19 cellular contexts compared by ENCODE assay signal in the genomic region with DNA sequence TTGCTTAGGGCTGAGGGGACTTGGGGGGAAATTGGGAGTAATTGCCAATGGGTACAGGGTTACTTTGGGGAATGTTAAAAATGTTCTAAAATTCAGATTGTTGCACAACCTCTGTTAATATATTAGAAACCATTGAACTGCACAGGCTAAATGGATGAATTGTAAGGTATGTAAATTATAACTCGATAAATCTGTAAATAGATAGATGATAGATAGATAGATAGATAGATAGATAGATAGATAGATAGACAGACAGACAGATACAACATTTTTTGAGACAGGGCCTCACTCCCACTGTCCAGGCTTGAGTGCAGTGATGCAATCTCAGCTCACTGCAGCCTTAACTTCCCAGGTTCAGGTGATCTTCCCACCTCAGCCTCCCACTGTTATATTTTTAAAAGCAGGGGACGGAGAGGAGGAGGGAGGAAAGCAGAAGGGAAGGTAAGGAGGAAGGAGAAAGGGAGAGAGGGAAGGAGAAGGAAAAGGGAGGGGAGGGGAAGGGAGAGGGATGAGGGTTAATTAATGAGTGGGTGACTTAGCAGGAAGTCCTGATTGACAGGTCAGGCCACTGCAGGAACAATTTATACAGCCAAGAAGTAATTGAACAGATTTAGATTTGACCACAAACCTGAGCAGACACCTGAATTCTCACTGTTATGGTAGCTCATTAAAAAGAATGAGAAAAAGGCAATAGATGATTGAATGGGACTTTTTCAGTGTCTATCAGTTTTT. TPM values are rescaled to one million over a fixed set of nuclear protein-coding genes. Genes with fewer than 3 reads are reported as not detected.
DNase-seq lines count a peak whose midpoint lies in the region; ATAC-seq and TF ChIP-seq lines count a peak whose summit lies in the region.
"Had no signal": no experiment of that assay in that cellular context is flagged by ENCODE, and none has a peak within 500 bp of the region (broad histone marks: within the 10 kb centered on the region; RNA-seq: fewer than 3 reads in every experiment).

No MANE protein-coding gene starts in this region.

- CTCF ChIA-PET in HEK293T (lab: Yijun Ruan, JAX) (interaction anchor here (0.6 to 0.7 kb wide), 2 partner anchors 95 to 143 kb away, joined by 3 to 4 read pairs; no protein-coding TSS in a partner anchor), OCI-LY7 (lab: Charles Lee; ENCODE audit: unreplicated experiment) (interaction anchor here (0.8 kb wide), 1 partner anchor 117 kb away, joined by 3 read pairs; no protein-coding TSS in a partner anchor)

- peak; percentile 16 for ATAC-seq in stimulated activated memory B cell treated with anti-CD40 and anti-IgM and Interleukin-4, amounts not matched to agents 10 μg/mL and 1 μg/mL and 100 μg/mL, for 72 hours
- no peak for ATAC-seq in HG03108 (IDR thresholded peaks at IDR 0.05; ENCODE audit: unreplicated experiment)
- ATAC-seq: CD8-positive, alpha-beta T cell; GM12878 had no signal

- H3K36me3 ChIP-seq in DOHH2 (ENCODE audit: control insufficient read depth, low read length) (no peaks in the 10 kb centered on the region), OCI-LY7 (ENCODE audit: insufficient read depth, low read length) (no peaks in the 10 kb centered on the region; the same call in 1 of the 2 replicates)
- H3K36me3 ChIP-seq: HAP-1 had no signal

- no peak overlapping the region for H3K4me3 Mint-ChIP-seq in stimulated activated memory B cell treated with anti-CD40 and anti-IgM and Interleukin-4, amounts not matched to agents 10 μg/mL and 1 μg/mL and 100 μg/mL, for 72 hours
- H3K4me3 Mint-ChIP-seq: CD4-positive, CD25-positive, alpha-beta regulatory T cell; CD8-positive, alpha-beta T cell had no signal

- H3K79me2 ChIP-seq in DOHH2 (ENCODE audit: control insufficient read depth, low read length) = no peaks in the 10 kb centered on the region
- no peaks in the 10 kb centered on the region for H3K79me2 ChIP-seq in OCI-LY7 (ENCODE audit: insufficient read depth, low read depth, low read length)

- intact Hi-C loops in OCI-LY7 (cut with micrococcal nuclease; ENCODE audit: unreplicated experiment) = loop anchor here (10.0 kb wide), 3 partner anchors 194 to 526 kb away; a partner anchor contains a TSS

- H3K4me1 ChIP-seq in DOHH2 (ENCODE audit: control insufficient read depth, low read length) (peaks cover 42% of the 10 kb centered on the region), OCI-LY7 (ENCODE audit: insufficient read depth, low read length, poor library complexity, severe bottlenecking) (peaks cover 33% of the 10 kb centered on the region)
- H3K4me1 ChIP-seq: Caco-2, HAP-1 had no signal

- no peaks in the 10 kb centered on the region for H3K27me3 Mint-ChIP-seq in stimulated activated memory B cell treated with anti-CD40 and anti-IgM and Interleukin-4, amounts not matched to agents 10 μg/mL and 1 μg/mL and 100 μg/mL, for 72 hours

- no peak for DNase-seq in HEK293T (ENCODE audit: extremely low spot score)
- DNase-seq in OCI-LY7 (ENCODE audit: low spot score) = no peak
- no peak for DNase-seq in superior temporal gyrus (ENCODE audit: extremely low spot score)
- DNase-seq: C1 segment of cervical spinal cord; Caco-2; CD4-positive, CD25-positive, alpha-beta regulatory T cell; CD8-positive, alpha-beta T cell; DMS153; DND-41; EL; GDM1; GOT3 had no signal

- H3K27ac ChIP-seq in DOHH2 (ENCODE audit: low read depth, low read length) (peak overlapping the region; percentile 62), OCI-LY7 (ENCODE audit: low read depth, low read length, poor library complexity, severe bottlenecking) (peak overlapping the region; percentile 52)

- TF ChIP-seq CTCF in DOHH2 (IDR thresholded peaks at IDR 0.05; ENCODE audit: low read depth, low read length, poor library complexity, severe bottlenecking) (no peak), OCI-LY7 (conservative IDR thresholded peaks at IDR 0.05; ENCODE audit: low read length) (no peak)

- H3K27me3 ChIP-seq in DOHH2 (ENCODE audit: control insufficient read depth, low read length) = no peaks in the 10 kb centered on the region

- H3K9me3 Mint-ChIP-seq in stimulated activated memory B cell treated with anti-CD40 and anti-IgM and Interleukin-4, amounts not matched to agents 10 μg/mL and 1 μg/mL and 100 μg/mL, for 72 hours = peaks cover 12% of the 10 kb centered on the region

- H2AFZ ChIP-seq in OCI-LY7 (ENCODE audit: low read length) = peak overlapping the region; percentile 54; the same call in 1 of the 2 replicates

- H3F3A ChIP-seq in DOHH2 (ENCODE audit: control insufficient read depth, insufficient read depth) = peaks cover 10% of the 10 kb centered on the region

- BruUV-seq in OCI-LY7 (replicated peaks; lab: Mats Ljungman, UMichigan) = no TSS peak

- H3K4me2 ChIP-seq in DOHH2 (ENCODE audit: low read length) = peak overlapping the region; percentile 57
- H3K4me2 ChIP-seq in OCI-LY7 (ENCODE audit: low read length) = peak overlapping the region; percentile 33

- POLR2A ChIA-PET in HEK293T (lab: Yijun Ruan, JAX) = no interaction called here
- POLR2A ChIA-PET in OCI-LY7 (lab: Charles Lee) = interaction anchor here (0.9 to 1.2 kb wide), 4 partner anchors 8 to 22 kb away, joined by 3 to 4 read pairs (median 3); no protein-coding TSS in a partner anchor

- H3K9me2 ChIP-seq in DOHH2 (replicated peaks; ENCODE audit: control insufficient read depth, low read length) (no peaks in the 10 kb centered on the region), OCI-LY7 (ENCODE audit: insufficient read depth, low read length) (no peaks in the 10 kb centered on the region)

- H3K4me3 ChIP-seq in DOHH2 (ENCODE audit: low read length) (peak overlapping the region; percentile 33), OCI-LY7 (ENCODE audit: low read depth, low read length, poor library complexity, severe bottlenecking) (peak overlapping the region; percentile 3)
- H3K4me3 ChIP-seq: GM12878, HAP-1 had no signal

- H3K27ac Mint-ChIP-seq in stimulated activated memory B cell treated with anti-CD40 and anti-IgM and Interleukin-4, amounts not matched to agents 10 μg/mL and 1 μg/mL and 100 μg/mL, for 72 hours = peak overlapping the region; percentile 26
- H3K27ac Mint-ChIP-seq: CD4-positive, CD25-positive, alpha-beta regulatory T cell; CD8-positive, alpha-beta T cell had no signal

- peaks cover 17% of the 10 kb centered on the region for H3K36me3 Mint-ChIP-seq in stimulated activated memory B cell treated with anti-CD40 and anti-IgM and Interleukin-4, amounts not matched to agents 10 μg/mL and 1 μg/mL and 100 μg/mL, for 72 hours
- H3K36me3 Mint-ChIP-seq: CD4-positive, CD25-positive, alpha-beta regulatory T cell; CD8-positive, alpha-beta T cell had no signal

- H3K4me1 Mint-ChIP-seq in stimulated activated memory B cell treated with anti-CD40 and anti-IgM and Interleukin-4, amounts not matched to agents 10 μg/mL and 1 μg/mL and 100 μg/mL, for 72 hours = peaks cover 30% of the 10 kb centered on the region
- H3K4me1 Mint-ChIP-seq: CD4-positive, CD25-positive, alpha-beta regulatory T cell had no signal

- peaks cover 12% of the 10 kb centered on the region for H3K9me3 ChIP-seq in DOHH2 (ENCODE audit: control insufficient read depth, insufficient read depth, low read length)
- peaks cover 11% of the 10 kb centered on the region; the same call in 1 of the 2 replicates for H3K9me3 ChIP-seq in OCI-LY7 (ENCODE audit: low read length)
- H3K9me3 ChIP-seq: HAP-1 had no signal

- H4K20me1 ChIP-seq in DOHH2 (ENCODE audit: control insufficient read depth, insufficient read depth, low read depth, low read length) (no peaks in the 10 kb centered on the region), OCI-LY7 (ENCODE audit: insufficient read depth, low read length) (no peaks in the 10 kb centered on the region)

TF ChIP-seq in HEK293T, 16 proteins besides CTCF, POLR2A, EP300 and RAD21:
- TF ChIP-seq HDGF (IDR thresholded peaks at IDR 0.05; ENCODE audit: borderline replicate concordance) = no peak
- TF ChIP-seq, protein P1, sequence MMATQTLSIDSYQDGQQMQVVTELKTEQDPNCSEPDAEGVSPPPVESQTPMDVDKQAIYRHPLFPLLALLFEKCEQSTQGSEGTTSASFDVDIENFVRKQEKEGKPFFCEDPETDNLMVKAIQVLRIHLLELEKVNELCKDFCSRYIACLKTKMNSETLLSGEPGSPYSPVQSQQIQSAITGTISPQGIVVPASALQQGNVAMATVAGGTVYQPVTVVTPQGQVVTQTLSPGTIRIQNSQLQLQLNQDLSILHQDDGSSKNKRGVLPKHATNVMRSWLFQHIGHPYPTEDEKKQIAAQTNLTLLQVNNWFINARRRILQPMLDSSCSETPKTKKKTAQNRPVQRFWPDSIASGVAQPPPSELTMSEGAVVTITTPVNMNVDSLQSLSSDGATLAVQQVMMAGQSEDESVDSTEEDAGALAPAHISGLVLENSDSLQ (IDR thresholded peaks at IDR 0.05) = peak; percentile 61

RNA-seq across cellular contexts. Expression of a gene that starts 38.7 kb away (rescaled TPM):
- total RNA-seq in OCI-LY7 (2014; rRNA removed; shearing (Covaris generic)) = not detected in 2 replicates
- not detected in 2 replicates for total RNA-seq in OCI-LY7 (2022)
- total RNA-seq: A172; A673; CD4-positive, CD25-positive, alpha-beta regulatory T cell; CD8-positive, alpha-beta T cell; GM12878 had no signal
